1 cellular context compared by ENCODE assay signal in genomic region chr1:41804176-41804575, GRCh38.
TF ChIP-seq lines count a peak whose summit lies in the region.

No MANE protein-coding gene starts in this region.

TF ChIP-seq in GM23338, 12 proteins besides CTCF, POLR2A, EP300 and RAD21 (continued from another document):
- TF ChIP-seq REST (IDR thresholded peaks at IDR 0.05; ENCODE audit: unreplicated experiment), result no peak
- no peak for TF ChIP-seq STAT1 (IDR thresholded peaks at IDR 0.05; ENCODE audit: unreplicated experiment)
- TF ChIP-seq EZH2 (IDR thresholded peaks at IDR 0.05; ENCODE audit: low read depth, unreplicated experiment), result no peak
- TF ChIP-seq, protein P1, sequence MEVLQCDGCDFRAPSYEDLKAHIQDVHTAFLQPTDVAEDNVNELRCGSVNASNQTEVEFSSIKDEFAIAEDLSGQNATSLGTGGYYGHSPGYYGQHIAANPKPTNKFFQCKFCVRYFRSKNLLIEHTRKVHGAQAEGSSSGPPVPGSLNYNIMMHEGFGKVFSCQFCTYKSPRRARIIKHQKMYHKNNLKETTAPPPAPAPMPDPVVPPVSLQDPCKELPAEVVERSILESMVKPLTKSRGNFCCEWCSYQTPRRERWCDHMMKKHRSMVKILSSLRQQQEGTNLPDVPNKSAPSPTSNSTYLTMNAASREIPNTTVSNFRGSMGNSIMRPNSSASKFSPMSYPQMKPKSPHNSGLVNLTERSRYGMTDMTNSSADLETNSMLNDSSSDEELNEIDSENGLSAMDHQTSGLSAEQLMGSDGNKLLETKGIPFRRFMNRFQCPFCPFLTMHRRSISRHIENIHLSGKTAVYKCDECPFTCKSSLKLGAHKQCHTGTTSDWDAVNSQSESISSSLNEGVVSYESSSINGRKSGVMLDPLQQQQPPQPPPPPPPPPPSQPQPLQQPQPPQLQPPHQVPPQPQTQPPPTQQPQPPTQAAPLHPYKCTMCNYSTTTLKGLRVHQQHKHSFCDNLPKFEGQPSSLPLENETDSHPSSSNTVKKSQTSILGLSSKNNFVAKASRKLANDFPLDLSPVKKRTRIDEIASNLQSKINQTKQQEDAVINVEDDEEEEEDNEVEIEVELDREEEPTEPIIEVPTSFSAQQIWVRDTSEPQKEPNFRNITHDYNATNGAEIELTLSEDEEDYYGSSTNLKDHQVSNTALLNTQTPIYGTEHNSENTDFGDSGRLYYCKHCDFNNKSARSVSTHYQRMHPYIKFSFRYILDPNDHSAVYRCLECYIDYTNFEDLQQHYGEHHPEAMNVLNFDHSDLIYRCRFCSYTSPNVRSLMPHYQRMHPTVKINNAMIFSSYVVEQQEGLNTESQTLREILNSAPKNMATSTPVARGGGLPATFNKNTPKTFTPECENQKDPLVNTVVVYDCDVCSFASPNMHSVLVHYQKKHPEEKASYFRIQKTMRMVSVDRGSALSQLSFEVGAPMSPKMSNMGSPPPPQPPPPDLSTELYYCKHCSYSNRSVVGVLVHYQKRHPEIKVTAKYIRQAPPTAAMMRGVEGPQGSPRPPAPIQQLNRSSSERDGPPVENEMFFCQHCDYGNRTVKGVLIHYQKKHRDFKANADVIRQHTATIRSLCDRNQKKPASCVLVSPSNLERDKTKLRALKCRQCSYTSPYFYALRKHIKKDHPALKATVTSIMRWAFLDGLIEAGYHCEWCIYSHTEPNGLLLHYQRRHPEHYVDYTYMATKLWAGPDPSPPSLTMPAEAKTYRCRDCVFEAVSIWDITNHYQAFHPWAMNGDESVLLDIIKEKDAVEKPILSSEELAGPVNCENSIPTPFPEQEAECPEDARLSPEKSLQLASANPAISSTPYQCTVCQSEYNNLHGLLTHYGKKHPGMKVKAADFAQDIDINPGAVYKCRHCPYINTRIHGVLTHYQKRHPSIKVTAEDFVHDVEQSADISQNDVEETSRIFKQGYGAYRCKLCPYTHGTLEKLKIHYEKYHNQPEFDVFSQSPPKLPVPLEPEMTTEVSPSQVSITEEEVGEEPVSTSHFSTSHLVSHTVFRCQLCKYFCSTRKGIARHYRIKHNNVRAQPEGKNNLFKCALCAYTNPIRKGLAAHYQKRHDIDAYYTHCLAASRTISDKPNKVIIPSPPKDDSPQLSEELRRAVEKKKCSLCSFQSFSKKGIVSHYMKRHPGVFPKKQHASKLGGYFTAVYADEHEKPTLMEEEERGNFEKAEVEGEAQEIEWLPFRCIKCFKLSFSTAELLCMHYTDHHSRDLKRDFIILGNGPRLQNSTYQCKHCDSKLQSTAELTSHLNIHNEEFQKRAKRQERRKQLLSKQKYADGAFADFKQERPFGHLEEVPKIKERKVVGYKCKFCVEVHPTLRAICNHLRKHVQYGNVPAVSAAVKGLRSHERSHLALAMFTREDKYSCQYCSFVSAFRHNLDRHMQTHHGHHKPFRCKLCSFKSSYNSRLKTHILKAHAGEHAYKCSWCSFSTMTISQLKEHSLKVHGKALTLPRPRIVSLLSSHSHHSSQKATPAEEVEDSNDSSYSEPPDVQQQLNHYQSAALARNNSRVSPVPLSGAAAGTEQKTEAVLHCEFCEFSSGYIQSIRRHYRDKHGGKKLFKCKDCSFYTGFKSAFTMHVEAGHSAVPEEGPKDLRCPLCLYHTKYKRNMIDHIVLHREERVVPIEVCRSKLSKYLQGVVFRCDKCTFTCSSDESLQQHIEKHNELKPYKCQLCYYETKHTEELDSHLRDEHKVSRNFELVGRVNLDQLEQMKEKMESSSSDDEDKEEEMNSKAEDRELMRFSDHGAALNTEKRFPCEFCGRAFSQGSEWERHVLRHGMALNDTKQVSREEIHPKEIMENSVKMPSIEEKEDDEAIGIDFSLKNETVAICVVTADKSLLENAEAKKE (CRISPR knock-in tag; IDR thresholded peaks at IDR 0.05), result no peak
